Comparison of ENCODE assay signal across 34 cellular contexts in the genomic region with DNA sequence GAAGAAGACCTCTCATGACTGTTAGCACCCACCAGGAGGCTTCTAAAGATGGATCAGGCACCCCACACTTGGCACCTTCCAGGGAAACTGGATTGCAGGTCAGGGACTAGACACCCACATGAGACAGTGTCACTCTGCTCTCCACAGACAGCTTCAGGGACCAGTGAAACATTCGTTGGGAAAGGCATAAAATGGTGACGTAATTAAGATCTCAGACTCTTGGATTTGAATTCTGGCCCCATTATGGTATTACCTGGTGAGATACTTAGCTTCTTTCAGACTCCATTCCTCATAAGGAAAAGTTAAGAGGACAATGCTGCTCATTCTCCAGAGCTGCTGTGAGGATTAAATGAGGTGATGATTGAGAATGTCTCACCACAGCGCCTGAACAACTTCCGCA.
"Had no signal": no experiment of that assay in that cellular context is flagged by ENCODE, and none has a peak within 500 bp of the region (broad histone marks: within the 10 kb centered on the region; RNA-seq: fewer than 3 reads in every experiment).

No MANE protein-coding gene starts in this region.

- H3K36me3 Mint-ChIP-seq: activated CD4-positive, alpha-beta memory T cell treated with anti-CD3 and anti-CD28 coated beads for 36 hours; activated CD8-positive, alpha-beta memory T cell treated with anti-CD3 and anti-CD28 coated beads, Interleukin-2, amount 10 ng/mL, durations not matched to agents 7 days and 5 days; activated naive CD4-positive, alpha-beta T cell treated with anti-CD3 and anti-CD28 coated beads, Interleukin-2, amount 10 ng/mL, durations not matched to agents 7 days and 5 days; activated naive CD4-positive, alpha-beta T cell treated with anti-CD3 and anti-CD28 coated beads, Interleukin-2, amount 50 U/mL, for 24 hours; activated naive CD8-positive, alpha-beta T cell; activated naive CD8-positive, alpha-beta T cell treated with anti-CD3 and anti-CD28 coated beads, Interleukin-2, amount 10 ng/mL, durations not matched to agents 7 days and 5 days; brain had no signal

- FAIRE-seq: TTC549 had no signal

- DNase-seq: activated B cell treated with CpG ODN at 0.5 μM for 24 hours; activated CD4-positive, alpha-beta memory T cell treated with anti-CD3 and anti-CD28 coated beads for 36 hours; activated CD4-positive, alpha-beta T cell treated with anti-CD3 and anti-CD28 coated beads for 4 hours; activated CD4-positive, alpha-beta T cell treated with anti-CD3 and anti-CD28 coated beads, Interleukin-2, amount 10 ng/mL, durations not matched to agents 24 days and 14 days; activated CD4-positive, alpha-beta T cell treated with anti-CD3 and anti-CD28 coated beads, Interleukin-2, amount 50 U/mL, for 1 hour; activated CD4-positive, alpha-beta T cell treated with anti-CD3 and anti-CD28 coated beads, Interleukin-2, amount 50 U/mL, for 4 hours; activated CD4-positive, CD25-positive, alpha-beta regulatory T cell treated with anti-CD3 and anti-CD28 coated beads, Interleukin-2, amount 50 U/mL, for 72 hours; activated CD8-positive, alpha-beta memory T cell treated with anti-CD3 and anti-CD28 coated beads for 24 hours; activated CD8-positive, alpha-beta memory T cell treated with anti-CD3 and anti-CD28 coated beads, Interleukin-2, amount 10 ng/mL, durations not matched to agents 7 days and 5 days; activated CD8-positive, alpha-beta memory T cell treated with anti-CD3 and anti-CD28 coated beads, Interleukin-2, amount 50 U/mL, for 48 hours; activated CD8-positive, alpha-beta T cell treated with anti-CD3 and anti-CD28 coated beads, Interleukin-2, amount 10 ng/mL, durations not matched to agents 7 days and 5 days; activated effector memory CD4-positive, alpha-beta T cell treated with Interleukin-2 at 50 U/mL for 16 hours; activated gamma-delta T cell; activated naive CD4-positive, alpha-beta T cell treated with anti-CD3 and anti-CD28 coated beads, Interleukin-2, amount 10 ng/mL, durations not matched to agents 7 days and 5 days; activated naive CD4-positive, alpha-beta T cell treated with Interleukin-2 at 50 U/mL for 16 hours; activated naive CD8-positive, alpha-beta T cell treated with anti-CD3 and anti-CD28 coated beads, Interleukin-2, amount 10 ng/mL, durations not matched to agents 7 days and 5 days; activated naive CD8-positive, alpha-beta T cell treated with anti-CD3 and anti-CD28 coated beads, Interleukin-2, amount 50 U/mL, for 24 hours; activated T-cell treated with anti-CD3 and anti-CD28 coated beads, Interleukin-2, amount 50 U/mL, for 24 hours; activated T-cell treated with anti-CD3 and anti-CD28 coated beads, Interleukin-2, amount 50 U/mL, for 48 hours; amygdala; anterior cingulate cortex; central memory CD4-positive, alpha-beta T cell; T-helper 1 cell; T-helper 2 cell; T-helper 9 cell had no signal

- H3K4me3 Mint-ChIP-seq: activated B cell treated with CpG ODN at 0.5 μM for 24 hours; activated CD4-positive, alpha-beta memory T cell treated with anti-CD3 and anti-CD28 coated beads for 36 hours; activated CD4-positive, alpha-beta T cell treated with anti-CD3 and anti-CD28 coated beads, Interleukin-2, amount 10 ng/mL, durations not matched to agents 24 days and 14 days; activated CD8-positive, alpha-beta memory T cell treated with anti-CD3 and anti-CD28 coated beads, Interleukin-2, amount 10 ng/mL, durations not matched to agents 7 days and 5 days; activated CD8-positive, alpha-beta T cell treated with anti-CD3 and anti-CD28 coated beads, Interleukin-2, amount 10 ng/mL, durations not matched to agents 7 days and 5 days; activated naive CD4-positive, alpha-beta T cell treated with anti-CD3 and anti-CD28 coated beads, Interleukin-2, amount 10 ng/mL, durations not matched to agents 7 days and 5 days; activated naive CD4-positive, alpha-beta T cell treated with anti-CD3 and anti-CD28 coated beads, Interleukin-2, amount 50 U/mL, for 24 hours; activated naive CD8-positive, alpha-beta T cell; activated naive CD8-positive, alpha-beta T cell treated with anti-CD3 and anti-CD28 coated beads, Interleukin-2, amount 10 ng/mL, durations not matched to agents 7 days and 5 days; activated naive CD8-positive, alpha-beta T cell treated with anti-CD3 and anti-CD28 coated beads, Interleukin-2, amount 50 U/mL, for 24 hours; activated T-cell treated with anti-CD3 and anti-CD28 coated beads, Interleukin-2, amount 50 U/mL, for 24 hours; brain; T-helper 1 cell treated with Interleukin-12 subunit alpha and Interleukin-12 subunit beta and Interleukin-4 antibody, amounts not matched to agents 30 μg/mL and 1 μg/mL, for 36 hours; T-helper 2 cell treated with Interferon-gamma antibody and Interleukin-4, amounts not matched to agents 5 μg/mL and 100 μg/mL, for 36 hours had no signal

- H3K27me3 Mint-ChIP-seq: activated B cell treated with CpG ODN at 0.5 μM for 24 hours; activated CD4-positive, alpha-beta memory T cell treated with anti-CD3 and anti-CD28 coated beads for 36 hours; activated CD4-positive, alpha-beta T cell treated with anti-CD3 and anti-CD28 coated beads, Interleukin-2, amount 10 ng/mL, durations not matched to agents 24 days and 14 days; activated CD8-positive, alpha-beta memory T cell treated with anti-CD3 and anti-CD28 coated beads, Interleukin-2, amount 10 ng/mL, durations not matched to agents 7 days and 5 days; activated naive CD4-positive, alpha-beta T cell treated with anti-CD3 and anti-CD28 coated beads, Interleukin-2, amount 10 ng/mL, durations not matched to agents 7 days and 5 days; activated naive CD4-positive, alpha-beta T cell treated with anti-CD3 and anti-CD28 coated beads, Interleukin-2, amount 50 U/mL, for 24 hours; activated naive CD8-positive, alpha-beta T cell treated with anti-CD3 and anti-CD28 coated beads, Interleukin-2, amount 10 ng/mL, durations not matched to agents 7 days and 5 days; activated T-cell treated with anti-CD3 and anti-CD28 coated beads, Interleukin-2, amount 50 U/mL, for 24 hours had no signal

- H3K9me3 ChIP-seq: ascending aorta had no signal

- H3K4me1 Mint-ChIP-seq: activated B cell treated with CpG ODN at 0.5 μM for 24 hours; activated CD4-positive, alpha-beta T cell treated with anti-CD3 and anti-CD28 coated beads, Interleukin-2, amount 10 ng/mL, durations not matched to agents 24 days and 14 days; activated CD8-positive, alpha-beta memory T cell treated with anti-CD3 and anti-CD28 coated beads, Interleukin-2, amount 10 ng/mL, durations not matched to agents 7 days and 5 days; activated naive CD4-positive, alpha-beta T cell treated with anti-CD3 and anti-CD28 coated beads, Interleukin-2, amount 10 ng/mL, durations not matched to agents 7 days and 5 days; activated naive CD4-positive, alpha-beta T cell treated with anti-CD3 and anti-CD28 coated beads, Interleukin-2, amount 50 U/mL, for 24 hours; activated naive CD8-positive, alpha-beta T cell treated with anti-CD3 and anti-CD28 coated beads, Interleukin-2, amount 10 ng/mL, durations not matched to agents 7 days and 5 days; activated naive CD8-positive, alpha-beta T cell treated with anti-CD3 and anti-CD28 coated beads, Interleukin-2, amount 50 U/mL, for 24 hours; brain had no signal

- H3K27me3 ChIP-seq: ascending aorta had no signal

- H3K9me3 Mint-ChIP-seq: activated B cell treated with CpG ODN at 0.5 μM for 24 hours; activated CD4-positive, alpha-beta T cell treated with anti-CD3 and anti-CD28 coated beads, Interleukin-2, amount 10 ng/mL, durations not matched to agents 24 days and 14 days; activated naive CD4-positive, alpha-beta T cell treated with anti-CD3 and anti-CD28 coated beads, Interleukin-2, amount 10 ng/mL, durations not matched to agents 7 days and 5 days; activated naive CD4-positive, alpha-beta T cell treated with anti-CD3 and anti-CD28 coated beads, Interleukin-2, amount 50 U/mL, for 24 hours; activated naive CD8-positive, alpha-beta T cell treated with anti-CD3 and anti-CD28 coated beads, Interleukin-2, amount 10 ng/mL, durations not matched to agents 7 days and 5 days; activated naive CD8-positive, alpha-beta T cell treated with anti-CD3 and anti-CD28 coated beads, Interleukin-2, amount 50 U/mL, for 24 hours; activated T-cell treated with anti-CD3 and anti-CD28 coated beads, Interleukin-2, amount 50 U/mL, for 24 hours; activated T-helper 2 cell treated with anti-CD3 and anti-CD28 coated beads, Interferon-gamma antibody, Interleukin-2, Interleukin-4, amounts not matched to agents 10 μg/mL and 5 μg/mL and 100 μg/mL, durations not matched to agents 14 hours and 24 hours and 36 hours; T-helper 1 cell treated with Interleukin-12 subunit alpha and Interleukin-12 subunit beta and Interleukin-4 antibody, amounts not matched to agents 30 μg/mL and 1 μg/mL, for 36 hours; T-helper 2 cell treated with Interferon-gamma antibody and Interleukin-4, amounts not matched to agents 5 μg/mL and 100 μg/mL, for 36 hours had no signal

- H3K36me3 ChIP-seq: ascending aorta had no signal

- H3K27ac Mint-ChIP-seq: activated B cell treated with CpG ODN at 0.5 μM for 24 hours; activated CD4-positive, alpha-beta memory T cell treated with anti-CD3 and anti-CD28 coated beads for 36 hours; activated CD4-positive, alpha-beta T cell treated with anti-CD3 and anti-CD28 coated beads, Interleukin-2, amount 10 ng/mL, durations not matched to agents 24 days and 14 days; activated CD8-positive, alpha-beta memory T cell treated with anti-CD3 and anti-CD28 coated beads, Interleukin-2, amount 10 ng/mL, durations not matched to agents 7 days and 5 days; activated CD8-positive, alpha-beta T cell treated with anti-CD3 and anti-CD28 coated beads, Interleukin-2, amount 10 ng/mL, durations not matched to agents 7 days and 5 days; activated naive CD4-positive, alpha-beta T cell treated with anti-CD3 and anti-CD28 coated beads, Interleukin-2, amount 10 ng/mL, durations not matched to agents 7 days and 5 days; activated naive CD4-positive, alpha-beta T cell treated with anti-CD3 and anti-CD28 coated beads, Interleukin-2, amount 50 U/mL, for 24 hours; activated naive CD8-positive, alpha-beta T cell; activated naive CD8-positive, alpha-beta T cell treated with anti-CD3 and anti-CD28 coated beads, Interleukin-2, amount 10 ng/mL, durations not matched to agents 7 days and 5 days; activated naive CD8-positive, alpha-beta T cell treated with anti-CD3 and anti-CD28 coated beads, Interleukin-2, amount 50 U/mL, for 24 hours; activated T-cell treated with anti-CD3 and anti-CD28 coated beads, Interleukin-2, amount 50 U/mL, for 24 hours; activated T-helper 2 cell treated with anti-CD3 and anti-CD28 coated beads, Interferon-gamma antibody, Interleukin-2, Interleukin-4, amounts not matched to agents 10 μg/mL and 5 μg/mL and 100 μg/mL, durations not matched to agents 14 hours and 24 hours and 36 hours; brain; T-helper 1 cell treated with Interleukin-12 subunit alpha and Interleukin-12 subunit beta and Interleukin-4 antibody, amounts not matched to agents 30 μg/mL and 1 μg/mL, for 36 hours; T-helper 2 cell treated with Interferon-gamma antibody and Interleukin-4, amounts not matched to agents 5 μg/mL and 100 μg/mL, for 36 hours had no signal

- H3K27ac ChIP-seq: ascending aorta, VCaP had no signal

- H3K4me1 ChIP-seq: ascending aorta had no signal

- H3K4me3 ChIP-seq: ascending aorta had no signal

- ATAC-seq: activated CD8-positive, alpha-beta memory T cell treated with anti-CD3 and anti-CD28 coated beads, Interleukin-2, amount 10 ng/mL, durations not matched to agents 7 days and 5 days; activated CD8-positive, alpha-beta T cell treated with anti-CD3 and anti-CD28 coated beads, Interleukin-2, amount 10 ng/mL, durations not matched to agents 7 days and 5 days; activated naive CD8-positive, alpha-beta T cell treated with anti-CD3 and anti-CD28 coated beads, Interleukin-2, amount 50 U/mL, for 24 hours had no signal
